ENCODE assay signal across 8 cellular contexts in genomic region chr15:62482715-62483429, GRCh38.
A peak's percentile ranks its signal among the peaks of the same experiment; 100 is the strongest.
DNase-seq lines count a peak whose midpoint lies in the region; ATAC-seq and TF ChIP-seq lines count a peak whose summit lies in the region.

No MANE protein-coding gene starts in this region.

- H3K18ac ChIP-seq in mesendoderm (ENCODE audit: low read length) = no peak overlapping the region

- H3K36me3 ChIP-seq in mesendoderm (ENCODE audit: control insufficient read depth, insufficient read depth, low read length) = no peaks in the 10 kb centered on the region

- CTCF ChIA-PET in AG04449 (lab: Yijun Ruan, JAX) = interaction anchor here (1.0 to 4.2 kb wide), 7 partner anchors 13 to 259 kb away, joined by 3 to 25 read pairs (median 4); no protein-coding TSS in a partner anchor
- CTCF ChIA-PET in activated CD8-positive, alpha-beta T cell treated with anti-CD3 and anti-CD28 coated beads for 36 hours (lab: Charles Lee) = no interaction called here

- no peak overlapping the region for H3K4me2 ChIP-seq in mesendoderm (ENCODE audit: low read length)

- no peak overlapping the region for H4K8ac ChIP-seq in mesendoderm (ENCODE audit: low read depth, low read length)

- no peak overlapping the region for H4K5ac ChIP-seq in mesendoderm (ENCODE audit: low read length)

- H3K27ac Mint-ChIP-seq in activated CD8-positive, alpha-beta T cell treated with anti-CD3 and anti-CD28 coated beads for 36 hours = no peak overlapping the region

- peaks cover 2% of the 10 kb centered on the region for H3K27me3 Mint-ChIP-seq in activated CD8-positive, alpha-beta T cell treated with anti-CD3 and anti-CD28 coated beads for 36 hours

- H3K79me1 ChIP-seq in mesendoderm (ENCODE audit: low read length) = peaks cover 8% of the 10 kb centered on the region

- H3K4me1 Mint-ChIP-seq in activated CD8-positive, alpha-beta T cell treated with anti-CD3 and anti-CD28 coated beads for 36 hours (ENCODE audit: low read depth) = peaks cover 3% of the 10 kb centered on the region

- no peaks in the 10 kb centered on the region for H3K36me3 Mint-ChIP-seq in activated CD8-positive, alpha-beta T cell treated with anti-CD3 and anti-CD28 coated beads for 36 hours (ENCODE audit: low read depth)

- intact Hi-C loops in activated CD8-positive, alpha-beta T cell treated with anti-CD3 and anti-CD28 coated beads for 36 hours (cut with micrococcal nuclease) = no loop called here

- H2AK5ac ChIP-seq in mesendoderm (ENCODE audit: low read length) = no peak overlapping the region

- peak; percentile 46 for TF ChIP-seq CTCF in AG04449 (IDR thresholded peaks at IDR 0.05; ENCODE audit: insufficient read depth, low read length, missing control alignments)
- no peak for TF ChIP-seq CTCF in activated CD8-positive, alpha-beta T cell treated with anti-CD3 and anti-CD28 coated beads for 36 hours (IDR thresholded peaks at IDR 0.05)

- peaks cover 15% of the 10 kb centered on the region for H3K4me1 ChIP-seq in mesendoderm (ENCODE audit: control insufficient read depth, low read depth, low read length)

- POLR2A ChIA-PET in AG04449 (lab: Yijun Ruan, JAX) = interaction anchor here (1.2 kb wide), 1 partner anchor 13 kb away, joined by 5 read pairs; no protein-coding TSS in a partner anchor
- POLR2A ChIA-PET in activated CD8-positive, alpha-beta T cell treated with anti-CD3 and anti-CD28 coated beads for 36 hours (lab: Charles Lee) = no interaction called here

- no CpG with 5 or more reads among the region's 5 CpGs for WGBS in mesendoderm (ENCODE audit: extremely low coverage, insufficient coverage, low lambda C conversion rate)

- no peak overlapping the region for H3K4me3 Mint-ChIP-seq in activated CD8-positive, alpha-beta T cell treated with anti-CD3 and anti-CD28 coated beads for 36 hours

- no peak overlapping the region for H2BK15ac ChIP-seq in mesendoderm (replicated peaks; ENCODE audit: low read depth)

- H2BK5ac ChIP-seq in mesendoderm (ENCODE audit: low read length) = no peak overlapping the region

- H3K79me2 ChIP-seq in mesendoderm (ENCODE audit: control insufficient read depth, insufficient read depth, low read length) = no peaks in the 10 kb centered on the region

- ATAC-seq in GM18868 (IDR thresholded peaks at IDR 0.05; ENCODE audit: unreplicated experiment) = peak; percentile 95
- ATAC-seq in activated CD8-positive, alpha-beta T cell treated with anti-CD3 and anti-CD28 coated beads for 36 hours = peak; percentile 80
- no peak for ATAC-seq in GM18867 (IDR thresholded peaks at IDR 0.05; ENCODE audit: unreplicated experiment)
- ATAC-seq in GM19324 (IDR thresholded peaks at IDR 0.05; ENCODE audit: low FRiP score, unreplicated experiment) = no peak

- no peak overlapping the region for H3K9ac ChIP-seq in mesendoderm (ENCODE audit: low read length)

- H3K23ac ChIP-seq in mesendoderm (ENCODE audit: low read length) = no peak overlapping the region

- H3K4ac ChIP-seq in mesendoderm (ENCODE audit: low read depth, low read length) = no peak overlapping the region

- H3K27ac ChIP-seq in mesendoderm (ENCODE audit: low read depth, low read length) = peak overlapping the region; percentile 16

- no peaks in the 10 kb centered on the region for H3K9me3 Mint-ChIP-seq in activated CD8-positive, alpha-beta T cell treated with anti-CD3 and anti-CD28 coated beads for 36 hours

- peak overlapping the region; percentile 59 for H3K56ac ChIP-seq in mesendoderm (ENCODE audit: low read length)

- no peaks in the 10 kb centered on the region for H3K27me3 ChIP-seq in mesendoderm (ENCODE audit: insufficient read depth, low read length, poor library complexity)

- H2BK120ac ChIP-seq in mesendoderm (ENCODE audit: low read depth, low read length) = no peak overlapping the region

- no peak overlapping the region for H3K4me3 ChIP-seq in AG04449 (ENCODE audit: low read depth, low read length)
- H3K4me3 ChIP-seq in mesendoderm (ENCODE audit: low read length) = no peak overlapping the region

- DNase-seq in AG04449 (ENCODE audit: low read depth, low spot score) (no peak), HT-29 (ENCODE audit: low spot score) (peak; percentile 46), mesendoderm (peak; percentile 97), globus pallidus (ENCODE audit: low spot score) (no peak)
- DNase-seq in activated CD8-positive, alpha-beta T cell treated with anti-CD3 and anti-CD28 coated beads for 36 hours = peak; percentile 61

Comparison
In these comparisons a context has a peak if more than half of its experiments do, and no peak if none do; other contexts are left out.
1. DNase-seq: peak in HT-29 (single experiment), activated CD8-positive, alpha-beta T cell treated with anti-CD3 and anti-CD28 coated beads for 36 hours (single experiment) and mesendoderm (single experiment); none in AG04449 (single experiment) and globus pallidus (single experiment).
2. ATAC-seq: peak in GM18868 (single experiment) and activated CD8-positive, alpha-beta T cell treated with anti-CD3 and anti-CD28 coated beads for 36 hours (single experiment); none in GM18867 (single experiment) and GM19324 (single experiment).